Comparison of ENCODE assay signal across 22 cellular contexts in the genomic region with DNA sequence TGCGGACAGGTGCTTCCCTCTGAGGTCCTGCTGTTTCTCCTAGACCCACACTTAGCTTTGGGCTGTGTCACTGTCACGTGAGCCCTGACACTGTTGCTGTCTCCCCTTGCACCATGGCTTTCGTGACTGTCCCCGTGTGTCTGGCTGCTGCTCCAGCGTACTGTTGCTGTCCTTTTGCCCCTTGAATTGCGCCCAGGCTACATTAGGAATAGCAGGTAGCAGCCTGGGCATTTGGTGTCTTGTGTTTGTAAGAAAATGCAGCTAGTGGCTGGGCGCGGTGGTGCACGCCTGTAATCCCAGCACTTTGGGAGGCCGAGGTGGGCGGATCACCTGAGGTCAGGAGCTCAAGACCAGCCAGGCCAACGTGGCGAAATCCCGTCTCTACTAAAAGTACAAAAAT. TPM values are rescaled to one million over a fixed set of nuclear protein-coding genes. Genes with fewer than 3 reads are reported as not detected.
DNase-seq lines count a peak whose midpoint lies in the region; ATAC-seq, FAIRE-seq and TF ChIP-seq lines count a peak whose summit lies in the region.
"Had no signal": no experiment of that assay in that cellular context is flagged by ENCODE, and none has a peak within 500 bp of the region (broad histone marks: within the 10 kb centered on the region; RNA-seq: fewer than 3 reads in every experiment).

No MANE protein-coding gene starts in this region.

- no peak for TF ChIP-seq RAD21 in H1 (IDR thresholded peaks at IDR 0.05 in 1 of 2, conservative IDR thresholded peaks at IDR 0.05 in 1 of 2; ENCODE audit: low read depth in 2 of 2, low read length in 2 of 2)

- no peak overlapping the region for H2AFZ ChIP-seq in H1 (ENCODE audit: low read length)
- H2AFZ ChIP-seq in neural progenitor cell (replicated peaks) = no peak overlapping the region

- H3K79me2 ChIP-seq in H1 (ENCODE audit: control insufficient read depth in 1 of 2, insufficient read depth in 2 of 2, low read length in 2 of 2) = no peaks in the 10 kb centered on the region
- H3K79me2 ChIP-seq in neural progenitor cell (ENCODE audit: low read depth) = no peaks in the 10 kb centered on the region

- H2BK5ac ChIP-seq in H1 (ENCODE audit: low read depth, low read length) = no peak overlapping the region

- H3K27me3 ChIP-seq in H1 (replicated peaks in 1 of 4; ENCODE audit: control insufficient read depth in 3 of 4, extremely low read depth in 1 of 4, insufficient read depth in 3 of 4, low read length in 3 of 4) = no peaks in the 10 kb centered on the region
- no peaks in the 10 kb centered on the region for H3K27me3 ChIP-seq in neural progenitor cell
- no peaks in the 10 kb centered on the region for H3K27me3 ChIP-seq in gastrocnemius medialis
- no peaks in the 10 kb centered on the region for H3K27me3 ChIP-seq in spleen (replicated peaks in 1 of 7)
- no peaks in the 10 kb centered on the region for H3K27me3 ChIP-seq in heart left ventricle
- H3K27me3 ChIP-seq: BLaER1 had no signal

- intact Hi-C loops in gastrocnemius medialis (cut with DNase I; ENCODE audit: low total_unique reads) (loop anchor here (5.0 kb wide), 1 partner anchor 1868 kb away; no protein-coding TSS in a partner anchor), spleen (cut with DNase I; ENCODE audit: low total_unique reads) (no loop called here), heart left ventricle (cut with DNase I) (no loop called here)

- no peak overlapping the region for H3K9ac ChIP-seq in H1 (replicated peaks in 1 of 4; ENCODE audit: extremely low read depth in 1 of 4, low read depth in 3 of 4, low read length in 3 of 4)
- no peak overlapping the region for H3K9ac ChIP-seq in neural progenitor cell
- H3K9ac ChIP-seq: BLaER1 had no signal

- H3K14ac ChIP-seq in H1 (ENCODE audit: insufficient read length) = no peak overlapping the region

- H3K36me3 Mint-ChIP-seq in neural progenitor cell = no peaks in the 10 kb centered on the region
- H3K36me3 Mint-ChIP-seq: CD4-positive, CD25-positive, alpha-beta regulatory T cell; CD8-positive, alpha-beta T cell had no signal

- TF ChIP-seq POLR2A in H1 (IDR thresholded peaks at IDR 0.05; ENCODE audit: control extremely low read depth in 1 of 2, low read depth in 2 of 2, low read length in 2 of 2) (no peak), gastrocnemius medialis (IDR thresholded peaks at IDR 0.05) (peak; percentile 36 to 46), spleen (IDR thresholded peaks at IDR 0.05) (no peak), heart left ventricle (IDR thresholded peaks at IDR 0.05) (no peak)

- 0 out of 2 replicates have a peak overlapping the region, but pooled peaks have one; percentile 48 for H2BK20ac ChIP-seq in H1 (ENCODE audit: low read length)

- FAIRE-seq in H1 (lab: Jason Lieb, UNC) = no peak
- FAIRE-seq: GM12878, GM19239 had no signal

- H3K4me3 Mint-ChIP-seq in neural progenitor cell = no peak overlapping the region
- H3K4me3 Mint-ChIP-seq: B cell; CD4-positive, CD25-positive, alpha-beta regulatory T cell; CD8-positive, alpha-beta T cell had no signal

- no peak overlapping the region for H4K5ac ChIP-seq in H1 (ENCODE audit: insufficient read length, low read depth, low read length)

- 91% methylated on average over 14 of the region's 14 CpGs; no CpG with 5 or more reads in 1 of the 2 experiments for WGBS in H1 (ENCODE audit: extremely low coverage in 1 of 2, insufficient coverage in 1 of 2, insufficient read length in 1 of 2, insufficient replicate concordance in 2 of 2, low coverage in 1 of 2, low lambda C conversion rate in 2 of 2, missing lambda C conversion rate in 1 of 2), 2 experiments
- 91 to 97% (median 93%) methylated on average over 8 to 14 of the region's 14 CpGs for WGBS in spleen, 5 donors
- WGBS in heart left ventricle, 4 donors = 95 to 97% (median 97%) methylated on average over 14 of the region's 14 CpGs

- H3K23me2 ChIP-seq in H1 (ENCODE audit: low read depth, low read length) = no peaks in the 10 kb centered on the region; the same call in 1 of the 2 replicates

- H3K9me3 Mint-ChIP-seq in neural progenitor cell = no peaks in the 10 kb centered on the region
- H3K9me3 Mint-ChIP-seq: CD4-positive, CD25-positive, alpha-beta regulatory T cell; CD8-positive, alpha-beta T cell had no signal

- peak overlapping the region; percentile 17 for H3K27ac Mint-ChIP-seq in neural progenitor cell
- H3K27ac Mint-ChIP-seq: B cell; CD4-positive, CD25-positive, alpha-beta regulatory T cell; CD8-positive, alpha-beta T cell had no signal

- no peaks in the 10 kb centered on the region for H3F3A ChIP-seq in neural progenitor cell (ENCODE audit: low read depth)

- H4K20me1 ChIP-seq in H1 (replicated peaks in 1 of 2; ENCODE audit: control insufficient read depth in 1 of 2, insufficient read depth in 2 of 2, low read length in 2 of 2) (no peaks in the 10 kb centered on the region), neural progenitor cell (ENCODE audit: low read depth) (no peaks in the 10 kb centered on the region)
- H4K20me1 ChIP-seq: BLaER1 had no signal

- no peak for TF ChIP-seq EP300 in H1 (IDR thresholded peaks at IDR 0.05; ENCODE audit: borderline replicate concordance in 1 of 2, low read depth in 2 of 2, low read length in 2 of 2)

- peak; percentile 76 to 82 for ATAC-seq in gastrocnemius medialis
- ATAC-seq in HG02970 (IDR thresholded peaks at IDR 0.05; ENCODE audit: low FRiP score, unreplicated experiment) = no peak
- no peak for ATAC-seq in heart left ventricle
- ATAC-seq: CD8-positive, alpha-beta T cell; GM12878 had no signal

- H3K4ac ChIP-seq in H1 (replicated peaks; ENCODE audit: insufficient read length, low read depth, low read length) = no peak overlapping the region

- H3K27me3 Mint-ChIP-seq in neural progenitor cell (ENCODE audit: insufficient read depth, low read depth) = no peaks in the 10 kb centered on the region

- no peaks in the 10 kb centered on the region for H3K4me1 ChIP-seq in HEK293 (ENCODE audit: control insufficient read depth, insufficient read depth, low read length)
- H3K4me1 ChIP-seq in H1 (replicated peaks in 1 of 4; ENCODE audit: control insufficient read depth in 3 of 4, insufficient read depth in 4 of 4, low read length in 3 of 4) = no peaks in the 10 kb centered on the region
- no peaks in the 10 kb centered on the region for H3K4me1 ChIP-seq in neural progenitor cell
- peaks cover 34 to 41% of the 10 kb centered on the region in 2 donors for H3K4me1 ChIP-seq in gastrocnemius medialis
- H3K4me1 ChIP-seq in spleen = no peaks in the 10 kb centered on the region
- H3K4me1 ChIP-seq in heart left ventricle = no peaks in the 10 kb centered on the region
- H3K4me1 ChIP-seq: Caco-2 had no signal

- peaks cover 6% of the 10 kb centered on the region for H3K4me1 Mint-ChIP-seq in neural progenitor cell
- H3K4me1 Mint-ChIP-seq: B cell; CD4-positive, CD25-positive, alpha-beta regulatory T cell had no signal

- TF ChIP-seq CTCF in HEK293 (tag by site-specific recombination; IDR thresholded peaks at IDR 0.05) = peak; percentile 9; the same call in 1 of the 2 replicates
- TF ChIP-seq CTCF in H1 (IDR thresholded peaks at IDR 0.05; ENCODE audit: control extremely low read depth in 1 of 3, insufficient read depth in 1 of 3, low read depth in 1 of 3, low read length in 3 of 3) = no peak
- no peak for TF ChIP-seq CTCF in neural progenitor cell (IDR thresholded peaks at IDR 0.05)
- peak; percentile 31 to 70 (median 37) for TF ChIP-seq CTCF in gastrocnemius medialis (IDR thresholded peaks at IDR 0.05 in 4 of 5, conservative IDR thresholded peaks at IDR 0.05 in 1 of 5)
- TF ChIP-seq CTCF in spleen (IDR thresholded peaks at IDR 0.05 in 8 of 11, conservative IDR thresholded peaks at IDR 0.05 in 3 of 11) = no peak
- no peak for TF ChIP-seq CTCF in heart left ventricle (IDR thresholded peaks at IDR 0.05)

- H4K8ac ChIP-seq in H1 (ENCODE audit: extremely low read depth, insufficient read depth, low read length) = no peak overlapping the region

- H2BK120ac ChIP-seq in H1 (replicated peaks; ENCODE audit: low read depth, low read length) = no peak overlapping the region

- no peak overlapping the region for H3K27ac ChIP-seq in HEK293 (ENCODE audit: extremely low read depth, low read depth, low read length)
- no peak overlapping the region for H3K27ac ChIP-seq in H1 (ENCODE audit: low read depth, low read length)
- no peak overlapping the region for H3K27ac ChIP-seq in neural progenitor cell
- H3K27ac ChIP-seq in gastrocnemius medialis = peak overlapping the region; percentile 91 to 99 (median 98)
- H3K27ac ChIP-seq in spleen = no peak overlapping the region
- H3K27ac ChIP-seq in heart left ventricle = no peak overlapping the region
- H3K27ac ChIP-seq: BLaER1, C4-2B had no signal

- in situ Hi-C loops in gastrocnemius medialis (cut with MboI; ENCODE audit: low sequenced_read_pairs in 4 of 4) = no loop called here

- no peaks in the 10 kb centered on the region for H3K79me1 ChIP-seq in H1 (ENCODE audit: low read depth, low read length)

- CTCF ChIA-PET in HEK293 (lab: Yijun Ruan, JAX) (interaction anchor here (0.6 to 4.0 kb wide), 8 partner anchors 8 to 227 kb away, joined by 3 to 35 read pairs (median 4); no protein-coding TSS in a partner anchor), H1 (lab: Charles Lee; ENCODE audit: partially characterized antibody) (interaction anchor here (0.6 to 3.2 kb wide), 12 partner anchors 13 to 1055 kb away, joined by 3 to 18 read pairs (median 4); no protein-coding TSS in a partner anchor)

- H3K4me3 ChIP-seq in HEK293 (ENCODE audit: low read depth, low read length) = no peak overlapping the region
- H3K4me3 ChIP-seq in H1 (ENCODE audit: extremely low read depth in 1 of 4, insufficient read depth in 2 of 4, low read depth in 3 of 4, low read length in 4 of 4) = no peak overlapping the region
- no peak overlapping the region for H3K4me3 ChIP-seq in neural progenitor cell
- H3K4me3 ChIP-seq in gastrocnemius medialis = no peak overlapping the region
- no peak overlapping the region for H3K4me3 ChIP-seq in spleen
- no peak overlapping the region for H3K4me3 ChIP-seq in heart left ventricle
- H3K4me3 ChIP-seq: BLaER1, GM12878 had no signal

- H3K23ac ChIP-seq in H1 (ENCODE audit: insufficient read length) = no peak overlapping the region

- H2AK5ac ChIP-seq in H1 (ENCODE audit: low read depth, low read length) = no peak overlapping the region; the same call in 1 of the 2 replicates

- H3K4me2 ChIP-seq in H1 (ENCODE audit: insufficient read depth in 1 of 2, low read depth in 2 of 2, low read length in 2 of 2) = no peak overlapping the region
- H3K4me2 ChIP-seq in neural progenitor cell = no peak overlapping the region
- H3K4me2 ChIP-seq: BLaER1 had no signal

- DNase-seq in H1 (ENCODE audit: low read depth in 1 of 2, low spot score in 2 of 2) (no peak), neural progenitor cell (ENCODE audit: low spot score) (no peak), gastrocnemius medialis (peak; percentile 64 to 88), spleen (no peak), NCI-H1417 (lab: John Stamatoyannopoulos, UW) (no peak), heart left ventricle (no peak)
- DNase-seq: Caco-2; CD4-positive, CD25-positive, alpha-beta regulatory T cell; CD8-positive, alpha-beta T cell; DMS79; EL; GDM1; GOT3; H7; HCEC 1CT had no signal

- H2BK15ac ChIP-seq in H1 (ENCODE audit: low read length) = peak overlapping the region; percentile 81; the same call in 1 of the 2 replicates

- peak overlapping the region; percentile 23; the same call in 1 of the 2 replicates for H2BK12ac ChIP-seq in H1 (ENCODE audit: low read depth, low read length)

- H3K9me3 ChIP-seq in HEK293 (ENCODE audit: control insufficient read depth, insufficient read depth, low read depth, low read length) (no peaks in the 10 kb centered on the region), H1 (ENCODE audit: insufficient read depth in 2 of 2, low read depth in 1 of 2, low read length in 1 of 2) (no peaks in the 10 kb centered on the region; a peak in 1 of 4 replicates), neural progenitor cell (ENCODE audit: low read depth) (no peaks in the 10 kb centered on the region), gastrocnemius medialis (no peaks in the 10 kb centered on the region), spleen (no peaks in the 10 kb centered on the region), heart left ventricle (no peaks in the 10 kb centered on the region)
- H3K9me3 ChIP-seq: BLaER1, Caco-2 had no signal

- POLR2A ChIA-PET in HEK293 (lab: Yijun Ruan, JAX) (interaction anchor here (0.5 kb wide), 1 partner anchor 293 kb away, joined by 5 read pairs; no protein-coding TSS in a partner anchor), H1 (lab: Charles Lee; ENCODE audit: partially characterized antibody) (no interaction called here)

- no peak overlapping the region for H3K56ac ChIP-seq in H1 (replicated peaks; ENCODE audit: insufficient read length, low read depth, low read length)

- H3K18ac ChIP-seq in H1 (ENCODE audit: extremely low read depth, low read length) = no peak overlapping the region

- H4K91ac ChIP-seq in H1 (replicated peaks; ENCODE audit: insufficient read length, low read length) = no peak overlapping the region

- H3K36me3 ChIP-seq in HEK293 (ENCODE audit: control insufficient read depth in 2 of 2, insufficient read depth in 1 of 2, low read length in 2 of 2) (peaks cover 0 to 7% of the 10 kb centered on the region in 2 experiments; a peak in 1 of 3 replicates), H1 (ENCODE audit: control insufficient read depth in 2 of 4, insufficient read depth in 4 of 4, low read length in 3 of 4) (no peaks in the 10 kb centered on the region), neural progenitor cell (no peaks in the 10 kb centered on the region), gastrocnemius medialis (peaks cover 0 to 9% of the 10 kb centered on the region in 2 donors), spleen (peaks cover 0 to 4% (median 0%) of the 10 kb centered on the region in 6 donors), heart left ventricle (peaks cover 0 to 38% (median 0%) of the 10 kb centered on the region in 9 donors)
- H3K36me3 ChIP-seq: BLaER1 had no signal

RNA-seq across cellular contexts. Expression of a gene that starts 46.1 kb away (rescaled TPM):
- total RNA-seq in H1 (2021; fragmentation: NEBNext Ultra II Directional; extraction: Animal tissue kit (Norgen Biotek cat#: 25700)) = 0.99 and 1.2 TPM in 2 replicates
- polyA plus RNA-seq in H1 (2011; rRNA removed) = 1.2 and 1.7 TPM in 2 replicates
- polyA plus RNA-seq in H1 (2011; cell fraction: cytosol; rRNA removed) = 1.1 TPM
- polyA plus RNA-seq in H1 (2011; cell fraction: nucleus; rRNA removed) = 0.90 TPM
- polyA plus RNA-seq in H1 (2012, experiment 1 of 2) = 1.1 to 1.8 TPM (median 1.3 TPM) in 4 replicates
- polyA plus RNA-seq in H1 (2012, experiment 2 of 2) = 0.94 TPM
- polyA plus RNA-seq in H1 (2013, experiment 1 of 2) = 2.0 TPM
- polyA plus RNA-seq in H1 (2013, experiment 2 of 2) = 1.9 TPM
- 0.24 and 0.57 TPM in 2 replicates for polyA minus RNA-seq in H1 (2011; rRNA and poly(A)+ RNA removed)
- polyA minus RNA-seq in H1 (2011; cell fraction: cytosol; rRNA and poly(A)+ RNA removed) = not detected
- not detected for polyA minus RNA-seq in H1 (2011; cell fraction: nucleus; rRNA and poly(A)+ RNA removed)
- not detected in 2 replicates for total RNA-seq in neural progenitor cell (ENCODE audit: low replicate concordance)
- total RNA-seq in gastrocnemius medialis = 100 to 1,000 TPM; 109 to 266 (median 239) TPM
- total RNA-seq in spleen = 10 to 100 TPM in 6 of 7 donors, 1 to 10 TPM in 1; 9.6 to 37.4 (median 14.0) TPM
- 10 to 100 TPM in 1 of 3 donors, 1 to 10 TPM in 2; 5.4 to 16.3 (median 6.6) TPM for polyA plus RNA-seq in spleen
- total RNA-seq in heart left ventricle = 100 to 1,000 TPM in 5 of 9 donors, 10 to 100 TPM in 4; 67.8 to 160 (median 115) TPM
- polyA plus RNA-seq in heart left ventricle = 100 to 1,000 TPM; 140 to 294 TPM
- total RNA-seq: B cell had no signal

Comparison
In these comparisons a context has a peak if more than half of its experiments do, and no peak if none do; other contexts are left out.
1. H3K27ac ChIP-seq: peak in gastrocnemius medialis (4 of 4); none in HEK293 (single experiment), H1 (single experiment), neural progenitor cell (single experiment), spleen (0 of 8) and heart left ventricle (0 of 12).
2. CTCF ChIP-seq: peak in HEK293 (single experiment) and gastrocnemius medialis (5 of 5); none in H1 (0 of 3), neural progenitor cell (single experiment), spleen (0 of 11) and heart left ventricle (0 of 12).
3. DNase-seq: peak in gastrocnemius medialis (2 of 2); none in H1 (0 of 2), neural progenitor cell (single experiment), spleen (single experiment), NCI-H1417 (0 of 3) and heart left ventricle (0 of 5).
4. POLR2A ChIP-seq: peak in gastrocnemius medialis (2 of 2); none in H1 (0 of 2), spleen (0 of 3) and heart left ventricle (0 of 2).
5. ATAC-seq: peak in gastrocnemius medialis (2 of 2); none in HG02970 (single experiment) and heart left ventricle (0 of 4).